Comparison of ENCODE assay signal across 19 cellular contexts in the genomic region with DNA sequence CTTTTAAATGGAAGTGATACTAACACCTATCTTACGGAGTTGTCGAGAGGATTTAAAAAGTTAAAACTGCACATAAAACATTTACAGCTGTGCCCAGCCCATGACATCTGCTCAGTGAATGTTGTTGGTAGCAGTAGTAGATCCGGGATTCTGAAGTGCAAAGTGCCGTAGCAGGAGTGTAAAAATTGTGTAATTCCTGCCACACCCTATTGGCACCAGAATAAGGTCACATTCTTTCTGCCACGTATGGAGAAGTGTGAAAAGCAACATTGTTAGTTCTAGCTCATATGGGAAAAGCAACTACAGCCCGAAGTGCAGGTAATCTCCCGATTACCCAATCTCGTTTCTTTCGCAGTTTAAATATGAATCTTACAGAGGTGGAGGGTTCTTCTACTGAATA.
"Had no signal": no experiment of that assay in that cellular context is flagged by ENCODE, and none has a peak within 500 bp of the region (broad histone marks: within the 10 kb centered on the region; RNA-seq: fewer than 3 reads in every experiment).

No MANE protein-coding gene starts in this region.

- H3K4me1 ChIP-seq: gastrocnemius medialis, uterus had no signal

- DNase-seq: activated CD4-positive, alpha-beta T cell treated with anti-CD3 and anti-CD28 coated beads for 1 hour; activated CD4-positive, alpha-beta T cell treated with anti-CD3 and anti-CD28 coated beads, Interleukin-2, amount 50 U/mL, for 48 hours; activated CD8-positive, alpha-beta memory T cell treated with anti-CD3 and anti-CD28 coated beads, Interleukin-2, amount 10 ng/mL, durations not matched to agents 7 days and 5 days; activated effector memory CD4-positive, alpha-beta T cell treated with anti-CD3 and anti-CD28 coated beads, Interleukin-2, amount 50 U/mL, for 16 hours; activated T-cell treated with anti-CD3 and anti-CD28 coated beads, Interleukin-2, amount 50 U/mL, for 24 hours; amniotic stem cell; gastrocnemius medialis; heart right ventricle; ovary; stimulated activated CD4-positive, alpha-beta T cell treated with anti-CD3 and anti-CD28 coated beads, Interleukin-15, amount 100 ng/mL, for 24 hours; stimulated activated CD4-positive, alpha-beta T cell treated with anti-CD3 and anti-CD28 coated beads, Interleukin-4, amount 100 ng/mL, for 4 hours; stomach; SW 1271; uterus had no signal

- H3K4me3 ChIP-seq: gastrocnemius medialis, heart right ventricle, ovary, stomach, thoracic aorta, uterus had no signal

- H3K9me3 Mint-ChIP-seq: activated naive CD4-positive, alpha-beta T cell treated with anti-CD3 and anti-CD28 coated beads, Interleukin-2, amount 50 U/mL, for 72 hours; activated T-cell treated with anti-CD3 and anti-CD28 coated beads, Interleukin-2, amount 50 U/mL, for 24 hours; neural crest cell had no signal

- H3K27ac ChIP-seq: gastrocnemius medialis, heart right ventricle, ovary, stomach, thoracic aorta, uterus had no signal

- H3K36me3 Mint-ChIP-seq: activated naive CD4-positive, alpha-beta T cell treated with anti-CD3 and anti-CD28 coated beads, Interleukin-2, amount 50 U/mL, for 72 hours had no signal

- H3K27me3 Mint-ChIP-seq: activated CD8-positive, alpha-beta memory T cell treated with anti-CD3 and anti-CD28 coated beads, Interleukin-2, amount 10 ng/mL, durations not matched to agents 7 days and 5 days; activated T-cell treated with anti-CD3 and anti-CD28 coated beads, Interleukin-2, amount 50 U/mL, for 24 hours; brain had no signal

- H3K4me1 Mint-ChIP-seq: brain, neural crest cell had no signal

- ATAC-seq: activated CD8-positive, alpha-beta memory T cell treated with anti-CD3 and anti-CD28 coated beads, Interleukin-2, amount 10 ng/mL, durations not matched to agents 7 days and 5 days; activated naive CD4-positive, alpha-beta T cell treated with anti-CD3 and anti-CD28 coated beads, Interleukin-2, amount 50 U/mL, for 72 hours; gastrocnemius medialis had no signal

- FAIRE-seq: endometrium had no signal

- H3K27me3 ChIP-seq: gastrocnemius medialis, heart right ventricle, ovary, stomach, uterus had no signal

- H3K27ac Mint-ChIP-seq: activated CD8-positive, alpha-beta memory T cell treated with anti-CD3 and anti-CD28 coated beads, Interleukin-2, amount 10 ng/mL, durations not matched to agents 7 days and 5 days; activated naive CD4-positive, alpha-beta T cell treated with anti-CD3 and anti-CD28 coated beads, Interleukin-2, amount 50 U/mL, for 72 hours; activated T-cell treated with anti-CD3 and anti-CD28 coated beads, Interleukin-2, amount 50 U/mL, for 24 hours; brain had no signal

- H3K9me3 ChIP-seq: gastrocnemius medialis, heart right ventricle, ovary, stomach, thoracic aorta, uterus had no signal

- H3K36me3 ChIP-seq: ovary, thoracic aorta, uterus had no signal

- H3K4me3 Mint-ChIP-seq: activated CD8-positive, alpha-beta memory T cell treated with anti-CD3 and anti-CD28 coated beads, Interleukin-2, amount 10 ng/mL, durations not matched to agents 7 days and 5 days; activated T-cell treated with anti-CD3 and anti-CD28 coated beads, Interleukin-2, amount 50 U/mL, for 24 hours; brain; neural crest cell had no signal
